ENCODE assay signal across 1 cellular context in genomic region chr9:83964973-83965349, GRCh38.
TF ChIP-seq lines count a peak whose summit lies in the region.

No MANE protein-coding gene starts in this region.

TF ChIP-seq in HepG2, 621 proteins besides CTCF, POLR2A, EP300 and RAD21:
- TF ChIP-seq TSC22D2 (CRISPR knock-in tag; IDR thresholded peaks at IDR 0.05; ENCODE audit: borderline replicate concordance) (no peak), HMG20B (CRISPR knock-in tag; conservative IDR thresholded peaks at IDR 0.05) (no peak), POLR2AphosphoS5 (IDR thresholded peaks at IDR 0.05; ENCODE audit: low read depth, low read length) (peak; percentile 28), POLR2AphosphoS2 (IDR thresholded peaks at IDR 0.05; ENCODE audit: low read depth, low read length) (peak; percentile 86; the same call in 1 of the 2 replicates)
